8 cellular contexts compared by ENCODE assay signal in the genomic region with DNA sequence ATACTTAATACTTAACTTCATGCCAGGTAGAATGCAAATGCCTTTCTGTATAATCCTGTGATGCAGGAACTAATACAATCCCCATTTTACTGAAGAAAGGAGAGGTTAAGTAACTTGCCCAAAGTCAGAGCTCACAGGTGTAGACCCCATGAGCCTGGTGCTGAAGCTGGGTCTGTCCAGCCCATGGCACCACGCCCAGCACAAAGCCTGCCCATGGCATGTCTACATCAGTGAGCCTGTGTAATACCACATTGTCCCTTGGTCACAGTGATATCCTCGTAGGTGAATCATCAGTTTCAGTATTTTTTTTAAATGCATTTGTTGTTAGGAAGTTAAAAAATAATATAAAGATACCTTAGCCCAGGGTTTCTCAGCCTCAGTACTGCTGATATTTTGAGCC. TPM values are rescaled to one million over a fixed set of nuclear protein-coding genes. Genes with fewer than 3 reads are reported as not detected.
DNase-seq lines count a peak whose midpoint lies in the region; ATAC-seq and TF ChIP-seq lines count a peak whose summit lies in the region.

No MANE protein-coding gene starts in this region.

- intact Hi-C loops in left ventricle myocardium superior (cut with micrococcal nuclease): no loop called here
- intact Hi-C loops in Right ventricle myocardium inferior (cut with DNase I): no loop called here
- intact Hi-C loops in dorsolateral prefrontal cortex (cut with DNase I): no loop called here

- no peaks in the 10 kb centered on the region for H4K20me1 ChIP-seq in OCI-LY1 (ENCODE audit: insufficient read depth, low read length)

- H3K4me3 ChIP-seq in OCI-LY1 (ENCODE audit: low read depth, low read length, poor library complexity, severe bottlenecking) (no peak overlapping the region), dorsolateral prefrontal cortex (no peak overlapping the region)

- H3K4me1 ChIP-seq in OCI-LY1 (ENCODE audit: insufficient read depth, low read length, severe bottlenecking): peaks cover 83% of the 10 kb centered on the region

- no peaks in the 10 kb centered on the region for H3K27me3 ChIP-seq in OCI-LY1 (ENCODE audit: insufficient read depth, low read length)
- H3K27me3 ChIP-seq in dorsolateral prefrontal cortex: no peaks in the 10 kb centered on the region

- H3K79me2 ChIP-seq in OCI-LY1 (ENCODE audit: insufficient read depth, low read length): peaks cover 9% of the 10 kb centered on the region; the same call in 1 of the 2 replicates

- peak overlapping the region; percentile 99 for H3K27ac ChIP-seq in OCI-LY1 (ENCODE audit: low read depth, low read length, poor library complexity, severe bottlenecking)
- H3K27ac ChIP-seq in dorsolateral prefrontal cortex: peak overlapping the region; percentile 85 to 100 (median 98)

- no peaks in the 10 kb centered on the region for H3K9me3 ChIP-seq in OCI-LY1 (ENCODE audit: low read length)

- no peak overlapping the region for H2AFZ ChIP-seq in OCI-LY1 (ENCODE audit: low read length)

- no peaks in the 10 kb centered on the region for H3K9me2 ChIP-seq in OCI-LY1 (ENCODE audit: low read depth, low read length)

- H3K36me3 ChIP-seq in OCI-LY1 (ENCODE audit: insufficient read depth, low read length): peaks cover 51% of the 10 kb centered on the region; the same call in 1 of the 2 replicates

- DNase-seq in left ventricle myocardium superior (peak; percentile 35), Right ventricle myocardium inferior (ENCODE audit: missing footprints) (no peak), dorsolateral prefrontal cortex (no peak)
- peak; percentile 33 to 37 for DNase-seq in stimulated activated CD4-positive, alpha-beta T cell treated with anti-CD3 and anti-CD28 coated beads, Interleukin-2, amount 100 ng/mL, for 24 hours
- no peak for DNase-seq in effector CD4-positive, alpha-beta T cell

- TF ChIP-seq CTCF in OCI-LY1 (IDR thresholded peaks at IDR 0.05; ENCODE audit: low read length) (no peak), dorsolateral prefrontal cortex (IDR thresholded peaks at IDR 0.05 in 54 of 56, conservative IDR thresholded peaks at IDR 0.05 in 2 of 56; ENCODE audit: low read depth in 1 of 56, partially characterized antibody in 56 of 56) (no peak)

- no peak for ATAC-seq in left ventricle myocardium superior
- ATAC-seq in Right ventricle myocardium inferior: no peak
- ATAC-seq in GM21576 (IDR thresholded peaks at IDR 0.05; ENCODE audit: unreplicated experiment): no peak
- no peak for ATAC-seq in GM19467 (IDR thresholded peaks at IDR 0.05; ENCODE audit: unreplicated experiment)

- peak overlapping the region; percentile 68 for H3K9ac ChIP-seq in OCI-LY1 (ENCODE audit: low read length)

- H3K4me2 ChIP-seq in OCI-LY1 (ENCODE audit: low read length): peak overlapping the region; percentile 55

- 0 out of 2 replicates have a peak, but pooled peaks cover 20% of the 10 kb centered on the region for H3F3A ChIP-seq in OCI-LY1 (ENCODE audit: insufficient read depth, low read length)

RNA-seq across cellular contexts. Expression of gene TTC7A, which starts 44.5 kb away (rescaled TPM):
- total RNA-seq in left ventricle myocardium superior: 8.5 TPM
- 9.8 TPM for total RNA-seq in Right ventricle myocardium inferior
- 10 to 100 TPM; 15.2 to 63.1 (median 25.3) TPM for total RNA-seq in dorsolateral prefrontal cortex

Comparison
In these comparisons a context has a peak if more than half of its experiments do, and no peak if none do; other contexts are left out.
1. DNase-seq: peak in left ventricle myocardium superior (single experiment) and stimulated activated CD4-positive, alpha-beta T cell treated with anti-CD3 and anti-CD28 coated beads, Interleukin-2, amount 100 ng/mL, for 24 hours (2 of 2); none in Right ventricle myocardium inferior (single experiment), dorsolateral prefrontal cortex (0 of 10) and effector CD4-positive, alpha-beta T cell (single experiment).